Comparison of ENCODE assay signal across 2 cellular contexts in the genomic region with DNA sequence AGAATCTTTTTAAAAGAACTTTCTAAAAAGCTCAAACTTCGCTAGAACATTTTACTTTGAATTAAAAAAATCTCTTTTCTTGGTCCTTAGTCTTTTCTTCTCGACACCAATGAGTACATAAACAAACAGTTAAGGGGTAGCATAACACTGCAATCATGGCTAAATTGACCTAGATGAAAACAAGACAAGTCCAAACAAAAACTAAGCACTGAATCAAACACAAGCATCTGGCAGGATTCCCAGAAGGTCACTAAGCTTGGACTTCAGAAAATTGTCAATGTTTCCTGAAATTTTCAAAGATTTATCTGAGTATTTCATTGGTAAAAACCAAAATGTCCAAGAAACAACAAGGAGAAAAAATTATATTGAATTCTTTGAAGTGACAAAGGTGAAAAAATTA.
TF ChIP-seq lines count a peak whose summit lies in the region.

No MANE protein-coding gene starts in this region.

TF ChIP-seq in HepG2, 621 proteins besides CTCF, POLR2A, EP300 and RAD21 (continued from another document):
- TF ChIP-seq ZNF281 (CRISPR knock-in tag; IDR thresholded peaks at IDR 0.05; ENCODE audit: borderline replicate concordance) (no peak), ZNF788 (CRISPR knock-in tag; IDR thresholded peaks at IDR 0.05; ENCODE audit: borderline replicate concordance) (no peak), ISL2 (CRISPR knock-in tag; IDR thresholded peaks at IDR 0.05) (no peak), ZNF776 (CRISPR knock-in tag; IDR thresholded peaks at IDR 0.05) (no peak), SMARCE1 (IDR thresholded peaks at IDR 0.05; ENCODE audit: borderline replicate concordance) (no peak), ZFP1 (CRISPR knock-in tag; IDR thresholded peaks at IDR 0.05) (no peak), PHB2 (IDR thresholded peaks at IDR 0.05; ENCODE audit: partially characterized antibody) (no peak), ZNF160 (CRISPR knock-in tag; IDR thresholded peaks at IDR 0.05) (no peak)
- TF ChIP-seq, protein P1, sequence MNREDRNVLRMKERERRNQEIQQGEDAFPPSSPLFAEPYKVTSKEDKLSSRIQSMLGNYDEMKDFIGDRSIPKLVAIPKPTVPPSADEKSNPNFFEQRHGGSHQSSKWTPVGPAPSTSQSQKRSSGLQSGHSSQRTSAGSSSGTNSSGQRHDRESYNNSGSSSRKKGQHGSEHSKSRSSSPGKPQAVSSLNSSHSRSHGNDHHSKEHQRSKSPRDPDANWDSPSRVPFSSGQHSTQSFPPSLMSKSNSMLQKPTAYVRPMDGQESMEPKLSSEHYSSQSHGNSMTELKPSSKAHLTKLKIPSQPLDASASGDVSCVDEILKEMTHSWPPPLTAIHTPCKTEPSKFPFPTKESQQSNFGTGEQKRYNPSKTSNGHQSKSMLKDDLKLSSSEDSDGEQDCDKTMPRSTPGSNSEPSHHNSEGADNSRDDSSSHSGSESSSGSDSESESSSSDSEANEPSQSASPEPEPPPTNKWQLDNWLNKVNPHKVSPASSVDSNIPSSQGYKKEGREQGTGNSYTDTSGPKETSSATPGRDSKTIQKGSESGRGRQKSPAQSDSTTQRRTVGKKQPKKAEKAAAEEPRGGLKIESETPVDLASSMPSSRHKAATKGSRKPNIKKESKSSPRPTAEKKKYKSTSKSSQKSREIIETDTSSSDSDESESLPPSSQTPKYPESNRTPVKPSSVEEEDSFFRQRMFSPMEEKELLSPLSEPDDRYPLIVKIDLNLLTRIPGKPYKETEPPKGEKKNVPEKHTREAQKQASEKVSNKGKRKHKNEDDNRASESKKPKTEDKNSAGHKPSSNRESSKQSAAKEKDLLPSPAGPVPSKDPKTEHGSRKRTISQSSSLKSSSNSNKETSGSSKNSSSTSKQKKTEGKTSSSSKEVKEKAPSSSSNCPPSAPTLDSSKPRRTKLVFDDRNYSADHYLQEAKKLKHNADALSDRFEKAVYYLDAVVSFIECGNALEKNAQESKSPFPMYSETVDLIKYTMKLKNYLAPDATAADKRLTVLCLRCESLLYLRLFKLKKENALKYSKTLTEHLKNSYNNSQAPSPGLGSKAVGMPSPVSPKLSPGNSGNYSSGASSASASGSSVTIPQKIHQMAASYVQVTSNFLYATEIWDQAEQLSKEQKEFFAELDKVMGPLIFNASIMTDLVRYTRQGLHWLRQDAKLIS (CRISPR knock-in tag; IDR thresholded peaks at IDR 0.05): no peak
- TF ChIP-seq, protein P2, sequence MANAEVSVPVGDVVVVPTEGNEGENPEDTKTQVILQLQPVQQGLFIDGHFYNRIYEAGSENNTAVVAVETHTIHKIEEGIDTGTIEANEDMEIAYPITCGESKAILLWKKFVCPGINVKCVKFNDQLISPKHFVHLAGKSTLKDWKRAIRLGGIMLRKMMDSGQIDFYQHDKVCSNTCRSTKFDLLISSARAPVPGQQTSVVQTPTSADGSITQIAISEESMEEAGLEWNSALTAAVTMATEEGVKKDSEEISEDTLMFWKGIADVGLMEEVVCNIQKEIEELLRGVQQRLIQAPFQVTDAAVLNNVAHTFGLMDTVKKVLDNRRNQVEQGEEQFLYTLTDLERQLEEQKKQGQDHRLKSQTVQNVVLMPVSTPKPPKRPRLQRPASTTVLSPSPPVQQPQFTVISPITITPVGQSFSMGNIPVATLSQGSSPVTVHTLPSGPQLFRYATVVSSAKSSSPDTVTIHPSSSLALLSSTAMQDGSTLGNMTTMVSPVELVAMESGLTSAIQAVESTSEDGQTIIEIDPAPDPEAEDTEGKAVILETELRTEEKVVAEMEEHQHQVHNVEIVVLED (CRISPR knock-in tag; IDR thresholded peaks at IDR 0.05; ENCODE audit: borderline replicate concordance): no peak

TF ChIP-seq in SK-N-SH treated with all-trans-retinoic acid at 6 μM for 48 hours, 23 proteins besides CTCF, POLR2A, EP300 and RAD21 (continued from another document):
- TF ChIP-seq TSHZ2 (CRISPR knock-in tag; IDR thresholded peaks at IDR 0.05) (no peak), BACH2 (CRISPR knock-in tag; IDR thresholded peaks at IDR 0.05; ENCODE audit: borderline replicate concordance) (no peak), PPARA (CRISPR knock-in tag; IDR thresholded peaks at IDR 0.05; ENCODE audit: borderline replicate concordance) (no peak), ESRRG (CRISPR knock-in tag; IDR thresholded peaks at IDR 0.05) (no peak), ZFP30 (CRISPR knock-in tag; IDR thresholded peaks at IDR 0.05) (no peak), ZC3H10 (CRISPR knock-in tag; IDR thresholded peaks at IDR 0.05) (no peak), ZNF70 (CRISPR knock-in tag; IDR thresholded peaks at IDR 0.05) (no peak), GLIS3 (CRISPR knock-in tag; IDR thresholded peaks at IDR 0.05) (no peak), TCF4 (CRISPR knock-in tag; IDR thresholded peaks at IDR 0.05; ENCODE audit: borderline replicate concordance) (no peak), CSDC2 (CRISPR knock-in tag; IDR thresholded peaks at IDR 0.05) (no peak)
- TF ChIP-seq, protein P3, sequence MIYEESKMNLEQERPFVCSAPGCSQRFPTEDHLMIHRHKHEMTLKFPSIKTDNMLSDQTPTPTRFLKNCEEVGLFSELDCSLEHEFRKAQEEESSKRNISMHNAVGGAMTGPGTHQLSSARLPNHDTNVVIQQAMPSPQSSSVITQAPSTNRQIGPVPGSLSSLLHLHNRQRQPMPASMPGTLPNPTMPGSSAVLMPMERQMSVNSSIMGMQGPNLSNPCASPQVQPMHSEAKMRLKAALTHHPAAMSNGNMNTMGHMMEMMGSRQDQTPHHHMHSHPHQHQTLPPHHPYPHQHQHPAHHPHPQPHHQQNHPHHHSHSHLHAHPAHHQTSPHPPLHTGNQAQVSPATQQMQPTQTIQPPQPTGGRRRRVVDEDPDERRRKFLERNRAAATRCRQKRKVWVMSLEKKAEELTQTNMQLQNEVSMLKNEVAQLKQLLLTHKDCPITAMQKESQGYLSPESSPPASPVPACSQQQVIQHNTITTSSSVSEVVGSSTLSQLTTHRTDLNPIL (CRISPR knock-in tag; IDR thresholded peaks at IDR 0.05; ENCODE audit: low read depth): no peak
TF ChIP-seq in SK-N-SH treated with all-trans-retinoic acid at 6 μM for 48 hours: peak in this region for 0.
